1 cellular context compared by ENCODE assay signal in the genomic region with DNA sequence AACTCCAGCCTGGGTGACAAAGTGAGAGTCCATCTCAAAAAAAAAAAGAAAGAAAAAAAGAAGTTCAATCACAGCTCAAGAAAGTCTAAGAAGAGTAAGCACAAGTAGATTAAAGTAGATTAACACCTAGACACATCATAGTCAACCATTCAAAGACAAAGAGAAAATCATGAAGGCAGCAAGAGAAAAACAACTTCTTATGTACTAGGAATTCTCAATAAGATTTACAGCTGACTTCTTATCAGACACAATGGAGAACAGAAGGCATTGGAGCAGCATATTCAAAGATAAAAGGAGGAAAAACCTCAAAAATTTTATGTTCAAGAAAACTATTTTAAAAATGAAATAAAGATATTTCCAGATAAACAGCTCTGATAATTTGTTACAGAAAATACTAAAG.
TF ChIP-seq lines count a peak whose summit lies in the region.

No MANE protein-coding gene starts in this region.

TF ChIP-seq in HEK293, 187 proteins besides CTCF, POLR2A, EP300 and RAD21 (continued from another document and continues in another):
- TF ChIP-seq ZNF404 (tag by site-specific recombination; IDR thresholded peaks at IDR 0.05) (no peak), ZNF366 (tag by site-specific recombination; conservative IDR thresholded peaks at IDR 0.05) (no peak), OVOL3 (tag by site-specific recombination; IDR thresholded peaks at IDR 0.05) (no peak), ZNF155 (tag by site-specific recombination; IDR thresholded peaks at IDR 0.05) (no peak), ZNF37A (tag by site-specific recombination; IDR thresholded peaks at IDR 0.05) (no peak), ZSCAN18 (tag by site-specific recombination; IDR thresholded peaks at IDR 0.05) (no peak), ZNF23 (tag by site-specific recombination; IDR thresholded peaks at IDR 0.05; ENCODE audit: borderline replicate concordance) (no peak), KLF7 (tag by site-specific recombination; IDR thresholded peaks at IDR 0.05; ENCODE audit: borderline replicate concordance) (no peak), ZNF571 (tag by site-specific recombination; IDR thresholded peaks at IDR 0.05) (no peak), ZNF157 (tag by site-specific recombination; IDR thresholded peaks at IDR 0.05) (no peak), ZNF585B (tag by site-specific recombination; IDR thresholded peaks at IDR 0.05) (no peak), BCL11B (tag by site-specific recombination; IDR thresholded peaks at IDR 0.05; ENCODE audit: low read depth) (no peak), ZNF544 (tag by site-specific recombination; IDR thresholded peaks at IDR 0.05) (no peak), ZNF350 (tag by site-specific recombination; IDR thresholded peaks at IDR 0.05) (no peak), ZSCAN16 (tag by site-specific recombination; IDR thresholded peaks at IDR 0.05) (no peak), ZNF24 (tag by site-specific recombination; IDR thresholded peaks at IDR 0.05) (no peak), ZNF747 (tag by site-specific recombination; IDR thresholded peaks at IDR 0.05) (no peak), IKZF3 (tag by site-specific recombination; IDR thresholded peaks at IDR 0.05) (no peak), ZNF629 (tag by site-specific recombination; IDR thresholded peaks at IDR 0.05) (no peak), ZNF621 (tag by site-specific recombination; IDR thresholded peaks at IDR 0.05) (no peak), ZNF670 (tag by site-specific recombination; IDR thresholded peaks at IDR 0.05; ENCODE audit: low read depth) (no peak), ZNF548 (tag by site-specific recombination; IDR thresholded peaks at IDR 0.05) (no peak), HOXA7 (CRISPR knock-in tag; IDR thresholded peaks at IDR 0.05; ENCODE audit: borderline replicate concordance) (no peak), ZNF2 (tag by site-specific recombination; IDR thresholded peaks at IDR 0.05) (no peak), BCL11A (tag by site-specific recombination; IDR thresholded peaks at IDR 0.05; ENCODE audit: low read depth) (no peak), ZNF549 (tag by site-specific recombination; IDR thresholded peaks at IDR 0.05) (0 out of 2 replicates have a peak, but pooled peaks have one; percentile 59), ZNF704 (tag by site-specific recombination; IDR thresholded peaks at IDR 0.05) (no peak), RBAK (tag by site-specific recombination; IDR thresholded peaks at IDR 0.05) (peak; percentile 22; the same call in 1 of the 2 replicates), ZBTB1 (tag by site-specific recombination; IDR thresholded peaks at IDR 0.05) (no peak), ZFP37 (tag by site-specific recombination; IDR thresholded peaks at IDR 0.05) (no peak), EGR2 (tag by site-specific recombination; IDR thresholded peaks at IDR 0.05; ENCODE audit: low read depth) (no peak), GLI2 (tag by site-specific recombination; IDR thresholded peaks at IDR 0.05; ENCODE audit: borderline replicate concordance, low read depth) (no peak), KLF1 (tag by site-specific recombination; IDR thresholded peaks at IDR 0.05) (no peak), ZNF19 (tag by site-specific recombination; IDR thresholded peaks at IDR 0.05; ENCODE audit: low read depth) (no peak), ZNF776 (tag by site-specific recombination; IDR thresholded peaks at IDR 0.05; ENCODE audit: borderline replicate concordance) (no peak), ZNF16 (tag by site-specific recombination; IDR thresholded peaks at IDR 0.05; ENCODE audit: low read depth) (no peak), ZNF248 (tag by site-specific recombination; IDR thresholded peaks at IDR 0.05) (no peak), SCRT1 (tag by site-specific recombination; IDR thresholded peaks at IDR 0.05; ENCODE audit: borderline replicate concordance) (no peak), ZNF10 (tag by site-specific recombination; IDR thresholded peaks at IDR 0.05) (no peak), YY1 (tag by site-specific recombination; IDR thresholded peaks at IDR 0.05) (no peak), SETDB1 (IDR thresholded peaks at IDR 0.05; ENCODE audit: insufficient read length, low read length) (peak; percentile 67)
- TF ChIP-seq, protein P1, sequence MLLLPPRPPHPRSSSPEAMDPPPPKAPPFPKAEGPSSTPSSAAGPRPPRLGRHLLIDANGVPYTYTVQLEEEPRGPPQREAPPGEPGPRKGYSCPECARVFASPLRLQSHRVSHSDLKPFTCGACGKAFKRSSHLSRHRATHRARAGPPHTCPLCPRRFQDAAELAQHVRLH (tag by site-specific recombination; IDR thresholded peaks at IDR 0.05) = no peak
- TF ChIP-seq, protein P2, sequence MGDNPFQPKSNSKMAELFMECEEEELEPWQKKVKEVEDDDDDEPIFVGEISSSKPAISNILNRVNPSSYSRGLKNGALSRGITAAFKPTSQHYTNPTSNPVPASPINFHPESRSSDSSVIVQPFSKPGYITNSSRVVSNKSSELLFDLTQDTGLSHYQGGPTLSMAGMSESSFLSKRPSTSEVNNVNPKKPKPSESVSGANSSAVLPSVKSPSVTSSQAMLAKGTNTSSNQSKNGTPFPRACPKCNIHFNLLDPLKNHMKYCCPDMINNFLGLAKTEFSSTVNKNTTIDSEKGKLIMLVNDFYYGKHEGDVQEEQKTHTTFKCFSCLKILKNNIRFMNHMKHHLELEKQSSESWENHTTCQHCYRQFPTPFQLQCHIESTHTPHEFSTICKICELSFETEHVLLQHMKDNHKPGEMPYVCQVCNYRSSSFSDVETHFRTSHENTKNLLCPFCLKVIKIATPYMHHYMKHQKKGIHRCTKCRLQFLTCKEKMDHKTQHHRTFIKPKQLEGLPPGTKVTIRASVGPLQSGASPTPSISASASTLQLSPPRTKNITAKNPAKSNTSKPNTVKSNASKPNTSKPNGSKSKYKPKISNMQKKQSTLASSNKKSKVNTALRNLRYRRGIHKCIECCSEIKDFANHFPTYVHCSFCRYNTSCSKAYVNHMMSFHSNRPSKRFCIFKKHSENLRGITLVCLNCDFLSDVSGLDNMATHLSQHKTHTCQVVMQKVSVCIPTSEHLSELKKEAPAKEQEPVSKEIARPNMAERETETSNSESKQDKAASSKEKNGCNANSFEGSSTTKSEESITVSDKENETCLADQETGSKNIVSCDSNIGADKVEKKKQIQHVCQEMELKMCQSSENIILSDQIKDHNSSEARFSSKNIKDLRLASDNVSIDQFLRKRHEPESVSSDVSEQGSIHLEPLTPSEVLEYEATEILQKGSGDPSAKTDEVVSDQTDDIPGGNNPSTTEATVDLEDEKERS (tag by site-specific recombination; IDR thresholded peaks at IDR 0.05) = peak; percentile 95
- TF ChIP-seq, protein P3, sequence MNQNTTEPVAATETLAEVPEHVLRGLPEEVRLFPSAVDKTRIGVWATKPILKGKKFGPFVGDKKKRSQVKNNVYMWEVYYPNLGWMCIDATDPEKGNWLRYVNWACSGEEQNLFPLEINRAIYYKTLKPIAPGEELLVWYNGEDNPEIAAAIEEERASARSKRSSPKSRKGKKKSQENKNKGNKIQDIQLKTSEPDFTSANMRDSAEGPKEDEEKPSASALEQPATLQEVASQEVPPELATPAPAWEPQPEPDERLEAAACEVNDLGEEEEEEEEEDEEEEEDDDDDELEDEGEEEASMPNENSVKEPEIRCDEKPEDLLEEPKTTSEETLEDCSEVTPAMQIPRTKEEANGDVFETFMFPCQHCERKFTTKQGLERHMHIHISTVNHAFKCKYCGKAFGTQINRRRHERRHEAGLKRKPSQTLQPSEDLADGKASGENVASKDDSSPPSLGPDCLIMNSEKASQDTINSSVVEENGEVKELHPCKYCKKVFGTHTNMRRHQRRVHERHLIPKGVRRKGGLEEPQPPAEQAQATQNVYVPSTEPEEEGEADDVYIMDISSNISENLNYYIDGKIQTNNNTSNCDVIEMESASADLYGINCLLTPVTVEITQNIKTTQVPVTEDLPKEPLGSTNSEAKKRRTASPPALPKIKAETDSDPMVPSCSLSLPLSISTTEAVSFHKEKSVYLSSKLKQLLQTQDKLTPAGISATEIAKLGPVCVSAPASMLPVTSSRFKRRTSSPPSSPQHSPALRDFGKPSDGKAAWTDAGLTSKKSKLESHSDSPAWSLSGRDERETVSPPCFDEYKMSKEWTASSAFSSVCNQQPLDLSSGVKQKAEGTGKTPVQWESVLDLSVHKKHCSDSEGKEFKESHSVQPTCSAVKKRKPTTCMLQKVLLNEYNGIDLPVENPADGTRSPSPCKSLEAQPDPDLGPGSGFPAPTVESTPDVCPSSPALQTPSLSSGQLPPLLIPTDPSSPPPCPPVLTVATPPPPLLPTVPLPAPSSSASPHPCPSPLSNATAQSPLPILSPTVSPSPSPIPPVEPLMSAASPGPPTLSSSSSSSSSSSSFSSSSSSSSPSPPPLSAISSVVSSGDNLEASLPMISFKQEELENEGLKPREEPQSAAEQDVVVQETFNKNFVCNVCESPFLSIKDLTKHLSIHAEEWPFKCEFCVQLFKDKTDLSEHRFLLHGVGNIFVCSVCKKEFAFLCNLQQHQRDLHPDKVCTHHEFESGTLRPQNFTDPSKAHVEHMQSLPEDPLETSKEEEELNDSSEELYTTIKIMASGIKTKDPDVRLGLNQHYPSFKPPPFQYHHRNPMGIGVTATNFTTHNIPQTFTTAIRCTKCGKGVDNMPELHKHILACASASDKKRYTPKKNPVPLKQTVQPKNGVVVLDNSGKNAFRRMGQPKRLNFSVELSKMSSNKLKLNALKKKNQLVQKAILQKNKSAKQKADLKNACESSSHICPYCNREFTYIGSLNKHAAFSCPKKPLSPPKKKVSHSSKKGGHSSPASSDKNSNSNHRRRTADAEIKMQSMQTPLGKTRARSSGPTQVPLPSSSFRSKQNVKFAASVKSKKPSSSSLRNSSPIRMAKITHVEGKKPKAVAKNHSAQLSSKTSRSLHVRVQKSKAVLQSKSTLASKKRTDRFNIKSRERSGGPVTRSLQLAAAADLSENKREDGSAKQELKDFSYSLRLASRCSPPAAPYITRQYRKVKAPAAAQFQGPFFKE (tag by site-specific recombination; IDR thresholded peaks at IDR 0.05; ENCODE audit: borderline replicate concordance) = no peak
- TF ChIP-seq, protein P4, sequence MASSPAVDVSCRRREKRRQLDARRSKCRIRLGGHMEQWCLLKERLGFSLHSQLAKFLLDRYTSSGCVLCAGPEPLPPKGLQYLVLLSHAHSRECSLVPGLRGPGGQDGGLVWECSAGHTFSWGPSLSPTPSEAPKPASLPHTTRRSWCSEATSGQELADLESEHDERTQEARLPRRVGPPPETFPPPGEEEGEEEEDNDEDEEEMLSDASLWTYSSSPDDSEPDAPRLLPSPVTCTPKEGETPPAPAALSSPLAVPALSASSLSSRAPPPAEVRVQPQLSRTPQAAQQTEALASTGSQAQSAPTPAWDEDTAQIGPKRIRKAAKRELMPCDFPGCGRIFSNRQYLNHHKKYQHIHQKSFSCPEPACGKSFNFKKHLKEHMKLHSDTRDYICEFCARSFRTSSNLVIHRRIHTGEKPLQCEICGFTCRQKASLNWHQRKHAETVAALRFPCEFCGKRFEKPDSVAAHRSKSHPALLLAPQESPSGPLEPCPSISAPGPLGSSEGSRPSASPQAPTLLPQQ (tag by site-specific recombination; IDR thresholded peaks at IDR 0.05) = no peak
- TF ChIP-seq, protein P5, sequence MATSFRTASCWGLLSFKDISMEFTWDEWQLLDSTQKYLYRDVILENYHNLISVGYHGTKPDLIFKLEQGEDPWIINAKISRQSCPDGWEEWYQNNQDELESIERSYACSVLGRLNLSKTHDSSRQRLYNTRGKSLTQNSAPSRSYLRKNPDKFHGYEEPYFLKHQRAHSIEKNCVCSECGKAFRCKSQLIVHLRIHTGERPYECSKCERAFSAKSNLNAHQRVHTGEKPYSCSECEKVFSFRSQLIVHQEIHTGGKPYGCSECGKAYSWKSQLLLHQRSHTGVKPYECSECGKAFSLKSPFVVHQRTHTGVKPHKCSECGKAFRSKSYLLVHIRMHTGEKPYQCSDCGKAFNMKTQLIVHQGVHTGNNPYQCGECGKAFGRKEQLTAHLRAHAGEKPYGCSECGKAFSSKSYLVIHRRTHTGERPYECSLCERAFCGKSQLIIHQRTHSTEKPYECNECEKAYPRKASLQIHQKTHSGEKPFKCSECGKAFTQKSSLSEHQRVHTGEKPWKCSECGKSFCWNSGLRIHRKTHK (tag by site-specific recombination; IDR thresholded peaks at IDR 0.05) = no peak
- TF ChIP-seq, protein P6, sequence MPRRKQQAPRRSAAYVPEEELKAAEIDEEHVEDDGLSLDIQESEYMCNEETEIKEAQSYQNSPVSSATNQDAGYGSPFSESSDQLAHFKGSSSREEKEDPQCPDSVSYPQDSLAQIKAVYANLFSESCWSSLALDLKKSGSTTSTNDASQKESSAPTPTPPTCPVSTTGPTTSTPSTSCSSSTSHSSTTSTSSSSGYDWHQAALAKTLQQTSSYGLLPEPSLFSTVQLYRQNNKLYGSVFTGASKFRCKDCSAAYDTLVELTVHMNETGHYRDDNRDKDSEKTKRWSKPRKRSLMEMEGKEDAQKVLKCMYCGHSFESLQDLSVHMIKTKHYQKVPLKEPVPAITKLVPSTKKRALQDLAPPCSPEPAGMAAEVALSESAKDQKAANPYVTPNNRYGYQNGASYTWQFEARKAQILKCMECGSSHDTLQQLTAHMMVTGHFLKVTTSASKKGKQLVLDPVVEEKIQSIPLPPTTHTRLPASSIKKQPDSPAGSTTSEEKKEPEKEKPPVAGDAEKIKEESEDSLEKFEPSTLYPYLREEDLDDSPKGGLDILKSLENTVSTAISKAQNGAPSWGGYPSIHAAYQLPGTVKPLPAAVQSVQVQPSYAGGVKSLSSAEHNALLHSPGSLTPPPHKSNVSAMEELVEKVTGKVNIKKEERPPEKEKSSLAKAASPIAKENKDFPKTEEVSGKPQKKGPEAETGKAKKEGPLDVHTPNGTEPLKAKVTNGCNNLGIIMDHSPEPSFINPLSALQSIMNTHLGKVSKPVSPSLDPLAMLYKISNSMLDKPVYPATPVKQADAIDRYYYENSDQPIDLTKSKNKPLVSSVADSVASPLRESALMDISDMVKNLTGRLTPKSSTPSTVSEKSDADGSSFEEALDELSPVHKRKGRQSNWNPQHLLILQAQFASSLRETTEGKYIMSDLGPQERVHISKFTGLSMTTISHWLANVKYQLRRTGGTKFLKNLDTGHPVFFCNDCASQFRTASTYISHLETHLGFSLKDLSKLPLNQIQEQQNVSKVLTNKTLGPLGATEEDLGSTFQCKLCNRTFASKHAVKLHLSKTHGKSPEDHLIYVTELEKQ (tag by site-specific recombination; IDR thresholded peaks at IDR 0.05; ENCODE audit: borderline replicate concordance) = no peak
